In genomic region chr5:88081877-88082276, GRCh38 we compare ENCODE assay signal across 22 cellular contexts.
"Had no signal": no experiment of that assay in that cellular context is flagged by ENCODE, and none has a peak within 500 bp of the region (broad histone marks: within the 10 kb centered on the region; RNA-seq: fewer than 3 reads in every experiment).

No MANE protein-coding gene starts in this region.

- H3K36me3 Mint-ChIP-seq: naive thymus-derived CD4-positive, alpha-beta T cell; type B pancreatic cell had no signal

- H3K4me3 ChIP-seq: dorsolateral prefrontal cortex, hepatocyte, psoas muscle, spleen, suprapubic skin, thyroid gland had no signal

- H3K4me1 Mint-ChIP-seq: naive thymus-derived CD4-positive, alpha-beta T cell had no signal

- H3K27me3 ChIP-seq: dorsolateral prefrontal cortex, hepatocyte, neutrophil, spleen, suprapubic skin, thyroid gland had no signal

- H3K36me3 ChIP-seq: neutrophil, spleen, suprapubic skin, thyroid gland had no signal

- ATAC-seq: left cardiac atrium; naive thymus-derived CD4-positive, alpha-beta T cell; psoas muscle; sciatic nerve had no signal

- DNase-seq: cortex of kidney; dorsolateral prefrontal cortex; effector CD8-positive, alpha-beta T cell; foreskin melanocyte; head of caudate nucleus; kidney; left cardiac atrium; mammary epithelial cell; naive thymus-derived CD4-positive, alpha-beta T cell; psoas muscle; retina; spleen; stimulated activated CD4-positive, alpha-beta T cell treated with anti-CD3 and anti-CD28 coated beads, Interleukin-15, amount 100 ng/mL, for 24 hours; stimulated activated CD4-positive, alpha-beta T cell treated with anti-CD3 and anti-CD28 coated beads, Interleukin-1b, Interleukin-23, amount 100 ng/mL, for 48 hours; stimulated activated CD4-positive, alpha-beta T cell treated with anti-CD3 and anti-CD28 coated beads, Interleukin-4, amount 100 ng/mL, for 24 hours; stimulated activated naive CD4-positive, alpha-beta T cell; thyroid gland had no signal

- H3K27ac ChIP-seq: dorsolateral prefrontal cortex, hepatocyte, neutrophil, psoas muscle, spleen, suprapubic skin, thyroid gland had no signal

- H3K4me1 ChIP-seq: psoas muscle, spleen, suprapubic skin, thyroid gland had no signal

- H3K27ac Mint-ChIP-seq: type B pancreatic cell had no signal

- H3K27me3 Mint-ChIP-seq: type B pancreatic cell had no signal

- H3K9me3 ChIP-seq: neutrophil, thyroid gland had no signal

- H3K4me3 Mint-ChIP-seq: naive thymus-derived CD4-positive, alpha-beta T cell; type B pancreatic cell had no signal
